ENCODE assay signal across 8 cellular contexts in the genomic region with DNA sequence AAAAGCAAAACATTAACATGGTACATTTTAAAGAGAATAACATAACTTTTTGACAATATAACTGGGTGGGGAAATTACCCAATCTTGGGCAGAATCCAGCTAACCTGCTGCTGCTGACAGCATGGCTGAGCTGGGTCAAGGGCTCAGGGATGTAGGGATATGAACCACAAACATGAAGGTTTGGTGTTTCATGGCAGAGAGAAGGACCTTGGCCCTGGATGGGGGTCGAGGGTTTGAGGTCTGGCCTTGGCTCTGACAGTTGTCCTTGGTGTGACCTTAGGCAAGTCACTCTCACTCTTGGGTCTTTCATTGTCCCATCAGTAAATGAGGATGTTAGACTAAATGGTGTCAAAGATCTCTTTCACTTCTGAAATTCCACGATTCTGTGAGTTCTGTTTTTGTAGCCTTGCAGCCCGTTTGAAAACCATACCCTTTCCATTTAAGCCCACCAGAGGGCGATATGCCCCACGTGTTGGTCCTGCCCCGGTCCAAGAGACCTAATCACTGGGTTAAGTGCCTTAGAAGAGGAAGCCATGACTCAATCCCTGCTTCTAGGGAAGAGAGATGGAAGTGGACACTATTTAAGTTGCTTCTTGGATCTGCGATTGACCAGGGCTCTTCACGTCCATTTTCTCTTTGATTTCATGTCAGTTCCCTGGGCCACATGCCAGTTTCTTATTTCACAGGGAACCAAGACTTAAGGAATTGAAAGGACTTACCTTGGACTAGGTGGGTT. TPM values are rescaled to one million over a fixed set of nuclear protein-coding genes. Genes with fewer than 3 reads are reported as not detected.
DNase-seq lines count a peak whose midpoint lies in the region; ATAC-seq, FAIRE-seq and TF ChIP-seq lines count a peak whose summit lies in the region.

No MANE protein-coding gene starts in this region.

- POLR2A ChIA-PET in activated B cell treated with CpG ODN at 0.5 μM for 24 hours (lab: Charles Lee), result interaction anchor here (0.7 kb wide), 1 partner anchor 303 kb away, joined by 3 read pairs; no protein-coding TSS in a partner anchor

- H3K4me3 ChIP-seq in HFF-Myc (replicated peaks; ENCODE audit: low read depth, low read length) (no peak overlapping the region), bronchial epithelial cell (ENCODE audit: low read depth, low read length) (no peak overlapping the region)

- peaks cover 3% of the 10 kb centered on the region for H3K27me3 Mint-ChIP-seq in activated B cell treated with CpG ODN at 0.5 μM for 24 hours

- ATAC-seq in activated B cell treated with CpG ODN at 0.5 μM for 24 hours (ENCODE audit: low read depth) (peak; percentile 89), GM18858 (IDR thresholded peaks at IDR 0.05; ENCODE audit: unreplicated experiment) (no peak)

- H3K27ac Mint-ChIP-seq in activated B cell treated with CpG ODN at 0.5 μM for 24 hours, result peak overlapping the region; percentile 46

- H3K9me3 Mint-ChIP-seq in activated B cell treated with CpG ODN at 0.5 μM for 24 hours, result no peaks in the 10 kb centered on the region

- peak; percentile 75 for TF ChIP-seq CTCF in HFF-Myc (IDR thresholded peaks at IDR 0.05; ENCODE audit: low read depth, low read length, missing control alignments)
- peak; percentile 64 for TF ChIP-seq CTCF in activated B cell treated with CpG ODN at 0.5 μM for 24 hours (IDR thresholded peaks at IDR 0.05)
- peak; percentile 70 for TF ChIP-seq CTCF in bronchial epithelial cell (IDR thresholded peaks at IDR 0.05; ENCODE audit: insufficient read depth, low read length, severe bottlenecking)

- peaks cover 14% of the 10 kb centered on the region for H3K4me1 Mint-ChIP-seq in activated B cell treated with CpG ODN at 0.5 μM for 24 hours

- intact Hi-C loops in activated B cell treated with CpG ODN at 0.5 μM for 24 hours (cut with micrococcal nuclease), result loop anchor here (1.0 to 2.0 kb wide), 7 partner anchors 48 to 1922 kb away; no protein-coding TSS in a partner anchor

- DNase-seq in DMS153 treated with DMSO at 0.1 percent for 48 hours (lab: John Stamatoyannopoulos, UW; ENCODE audit: unreplicated experiment), result peak; percentile 73
- DNase-seq in HFF-Myc (ENCODE audit: extremely low read depth, low read depth), result peak; percentile 59
- DNase-seq in NCI-H2196 treated with DMSO at 0.1 percent for 48 hours (lab: John Stamatoyannopoulos, UW; ENCODE audit: unreplicated experiment), result peak; percentile 25
- peak; percentile 36 for DNase-seq in activated B cell treated with CpG ODN at 0.5 μM for 24 hours
- DNase-seq in bronchial epithelial cell (ENCODE audit: low read depth), result peak; percentile 82
- DNase-seq in stimulated activated CD4-positive, alpha-beta T cell treated with anti-CD3 and anti-CD28 coated beads, Interleukin-2, amount 100 ng/mL, for 24 hours, result peak; percentile 64 to 73

- H3K36me3 ChIP-seq in bronchial epithelial cell (ENCODE audit: control insufficient read depth, insufficient read depth, low read length), result no peaks in the 10 kb centered on the region

- H3K4me3 Mint-ChIP-seq in activated B cell treated with CpG ODN at 0.5 μM for 24 hours, result no peak overlapping the region

- H3K36me3 Mint-ChIP-seq in activated B cell treated with CpG ODN at 0.5 μM for 24 hours (ENCODE audit: low read depth), result no peaks in the 10 kb centered on the region

- H3K27me3 ChIP-seq in bronchial epithelial cell (ENCODE audit: control insufficient read depth, insufficient read depth, low read length), result no peaks in the 10 kb centered on the region

- FAIRE-seq in bronchial epithelial cell (lab: Jason Lieb, UNC) (peak; percentile 68), islet of Langerhans (lab: Jason Lieb, UNC) (peak; percentile 21)

- CTCF ChIA-PET in activated B cell treated with CpG ODN at 0.5 μM for 24 hours (lab: Charles Lee), result interaction anchor here (1.0 to 4.7 kb wide), 8 partner anchors 57 to 785 kb away, joined by 3 to 44 read pairs (median 10); a partner anchor contains a TSS

RNA-seq across cellular contexts. Expression of a gene that starts 56.8 kb away (rescaled TPM):
- total RNA-seq in activated B cell treated with CpG ODN at 0.5 μM for 24 hours (not detected in 2 replicates), bronchial epithelial cell (not detected in 2 replicates)

Comparison
In these comparisons a context has a peak if more than half of its experiments do, and no peak if none do; other contexts are left out.
1. DNase-seq: peak in every context shown above with its lines; median percentile 82 in bronchial epithelial cell; 73 in DMS153 treated with DMSO at 0.1 percent for 48 hours; 68 in stimulated activated CD4-positive, alpha-beta T cell treated with anti-CD3 and anti-CD28 coated beads, Interleukin-2, amount 100 ng/mL, for 24 hours; 59 in HFF-Myc; 36 in activated B cell treated with CpG ODN at 0.5 μM for 24 hours; 25 in NCI-H2196 treated with DMSO at 0.1 percent for 48 hours.